In the genomic region with DNA sequence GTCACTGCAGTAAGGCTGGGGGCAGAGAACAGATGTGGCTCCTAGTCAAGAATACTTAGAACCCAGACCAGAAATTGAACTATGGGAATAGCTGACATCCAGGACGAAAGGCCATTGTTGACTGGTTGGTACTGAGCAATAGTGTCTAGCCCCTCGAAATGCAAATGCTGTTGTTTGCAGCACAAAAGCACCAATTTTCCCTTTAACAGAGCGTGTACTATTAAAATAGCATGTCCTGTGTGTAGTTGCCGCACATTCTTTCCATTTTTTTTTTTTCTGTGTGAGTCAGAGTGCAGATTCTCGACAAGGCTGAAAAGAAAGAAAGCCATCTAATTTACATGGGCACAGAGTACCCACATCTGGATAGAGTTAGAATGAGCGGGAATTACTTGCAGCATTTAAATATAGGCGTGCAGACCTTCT, we compare ENCODE assay signal across 16 cellular contexts.
DNase-seq lines count a peak whose midpoint lies in the region; ATAC-seq, FAIRE-seq and TF ChIP-seq lines count a peak whose summit lies in the region.
"Had no signal": no experiment of that assay in that cellular context is flagged by ENCODE, and none has a peak within 500 bp of the region (broad histone marks: within the 10 kb centered on the region; RNA-seq: fewer than 3 reads in every experiment).

No MANE protein-coding gene starts in this region.

- FAIRE-seq in endothelial cell of umbilical vein (lab: Jason Lieb, UNC) = peak; percentile 47

- H3K9me3 ChIP-seq in endothelial cell of umbilical vein (replicated peaks; ENCODE audit: control insufficient read depth, insufficient read depth, low read length) = no peaks in the 10 kb centered on the region
- no peaks in the 10 kb centered on the region for H3K9me3 ChIP-seq in CD4-positive, alpha-beta memory T cell (ENCODE audit: control insufficient read depth in 1 of 2, low read length in 2 of 2)
- H3K9me3 ChIP-seq: neutrophil had no signal

- intact Hi-C loops in endothelial cell of umbilical vein (cut with micrococcal nuclease) = no loop called here
- intact Hi-C loops in CD4-positive, alpha-beta memory T cell (cut with micrococcal nuclease) = no loop called here

- CTCF ChIA-PET in endothelial cell of umbilical vein (lab: Charles Lee) = no interaction called here
- CTCF ChIA-PET in CD4-positive, alpha-beta memory T cell (lab: Charles Lee; ENCODE audit: partially characterized antibody) = no interaction called here

- H3K27me3 ChIP-seq in endothelial cell of umbilical vein (ENCODE audit: control insufficient read depth in 2 of 2, insufficient read depth in 2 of 2, low read length in 2 of 2) = no peaks in the 10 kb centered on the region
- H3K27me3 ChIP-seq in CD4-positive, alpha-beta memory T cell (ENCODE audit: insufficient read depth, low read length) = no peaks in the 10 kb centered on the region
- H3K27me3 ChIP-seq: neutrophil had no signal

- H3K4me1 Mint-ChIP-seq in osteocyte (ENCODE audit: unreplicated experiment) = peaks cover 23% of the 10 kb centered on the region
- peaks cover 17 to 24% (median 21%) of the 10 kb centered on the region in 4 donors for H3K4me1 Mint-ChIP-seq in CD4-positive, alpha-beta memory T cell

- no peaks in the 10 kb centered on the region for H3K79me2 ChIP-seq in endothelial cell of umbilical vein (ENCODE audit: control insufficient read depth, insufficient read depth, low read length)

- POLR2A ChIA-PET in endothelial cell of umbilical vein (lab: Charles Lee) = no interaction called here
- POLR2A ChIA-PET in CD4-positive, alpha-beta memory T cell (lab: Charles Lee; ENCODE audit: partially characterized antibody) = no interaction called here

- H3K9ac ChIP-seq in endothelial cell of umbilical vein (replicated peaks; ENCODE audit: extremely low read depth, insufficient read depth, low read length) = no peak overlapping the region
- H3K9ac ChIP-seq: KMS-11 had no signal

- no peak for TF ChIP-seq POLR2A in endothelial cell of umbilical vein (IDR thresholded peaks at IDR 0.05; ENCODE audit: low read depth, low read length)

- H3K4me3 Mint-ChIP-seq in osteocyte (ENCODE audit: unreplicated experiment) = no peak overlapping the region
- H3K4me3 Mint-ChIP-seq in CD4-positive, alpha-beta memory T cell = no peak overlapping the region
- H3K4me3 Mint-ChIP-seq: B cell, H9, T-helper 17 cell had no signal

- no peak overlapping the region for H3K27ac ChIP-seq in endothelial cell of umbilical vein (ENCODE audit: insufficient read depth, low read depth, low read length)
- no peak overlapping the region for H3K27ac ChIP-seq in CD4-positive, alpha-beta memory T cell (ENCODE audit: low read depth, low read length)
- H3K27ac ChIP-seq: KMS-11, neutrophil had no signal

- H3K9me1 ChIP-seq in endothelial cell of umbilical vein (replicated peaks; ENCODE audit: control insufficient read depth, extremely low read depth, insufficient read depth, low read length) = no peaks in the 10 kb centered on the region

- peaks cover 7% of the 10 kb centered on the region for H3K9me3 Mint-ChIP-seq in osteocyte (ENCODE audit: unreplicated experiment)
- H3K9me3 Mint-ChIP-seq in CD4-positive, alpha-beta memory T cell = peaks cover 0 to 10% (median 2%) of the 10 kb centered on the region in 8 donors

- DNase-seq in AG20443 (ENCODE audit: low spot score) (peak; percentile 73), LHCN-M2 (ENCODE audit: low read depth) (peak; percentile 71), endothelial cell of umbilical vein (ENCODE audit: low read depth, low spot score) (no peak), osteocyte (ENCODE audit: extremely low spot score, unreplicated experiment) (no peak), HUDEP-2 (lab: John Stamatoyannopoulos, UW; ENCODE audit: unreplicated experiment in 76 of 76) (no peak)
- DNase-seq in activated CD4-positive, alpha-beta T cell treated with anti-CD3 and anti-CD28 coated beads for 1 hour = no peak
- no peak for DNase-seq in CD4-positive, alpha-beta memory T cell
- DNase-seq: H9, mesendoderm, NCI-H524, T-helper 17 cell had no signal

- ATAC-seq in HG02588 (IDR thresholded peaks at IDR 0.05; ENCODE audit: unreplicated experiment) = no peak
- ATAC-seq: Panc1, T-helper 17 cell had no signal

- H3K36me3 ChIP-seq in endothelial cell of umbilical vein (ENCODE audit: control insufficient read depth in 2 of 2, extremely low read depth in 1 of 2, insufficient read depth in 2 of 2, low read length in 2 of 2) = no peaks in the 10 kb centered on the region
- H3K36me3 ChIP-seq in CD4-positive, alpha-beta memory T cell (ENCODE audit: insufficient read depth, low read length) = no peaks in the 10 kb centered on the region
- H3K36me3 ChIP-seq: neutrophil had no signal

- peak overlapping the region; percentile 41 for H2AFZ ChIP-seq in endothelial cell of umbilical vein (ENCODE audit: low read depth, low read length)

- no peak overlapping the region for H3K4me2 ChIP-seq in endothelial cell of umbilical vein (ENCODE audit: insufficient read depth, low read length)
- H3K4me2 ChIP-seq: KMS-11 had no signal

- TF ChIP-seq CTCF in endothelial cell of umbilical vein (IDR thresholded peaks at IDR 0.05; ENCODE audit: extremely low read depth in 1 of 2, insufficient read depth in 1 of 2, low read depth in 1 of 2, low read length in 2 of 2) (no peak), osteocyte (IDR thresholded peaks at IDR 0.05) (no peak)

- BruUV-seq in endothelial cell of umbilical vein (replicated peaks; lab: Mats Ljungman, UMichigan) = no TSS peak

- no peaks in the 10 kb centered on the region for H4K20me1 ChIP-seq in endothelial cell of umbilical vein (replicated peaks; ENCODE audit: control insufficient read depth, extremely low read depth, insufficient read depth, low read length)

- no peak overlapping the region for H3K4me3 ChIP-seq in endothelial cell of umbilical vein (replicated peaks in 1 of 3; ENCODE audit: insufficient read depth in 1 of 3, low read depth in 1 of 3, low read length in 3 of 3)
- no peak overlapping the region for H3K4me3 ChIP-seq in CD4-positive, alpha-beta memory T cell (ENCODE audit: low read length in 2 of 2)

- no peaks in the 10 kb centered on the region for H3K27me3 Mint-ChIP-seq in osteocyte (ENCODE audit: unreplicated experiment)
- H3K27me3 Mint-ChIP-seq in CD4-positive, alpha-beta memory T cell = peaks cover 0 to 1% of the 10 kb centered on the region in 2 donors
- H3K27me3 Mint-ChIP-seq: B cell, T-helper 17 cell had no signal

- peaks cover 19% of the 10 kb centered on the region for H3K4me1 ChIP-seq in endothelial cell of umbilical vein (ENCODE audit: control insufficient read depth, extremely low read depth, insufficient read depth, low read length)
- H3K4me1 ChIP-seq in CD4-positive, alpha-beta memory T cell (ENCODE audit: insufficient read depth, low read length) = peaks cover 15% of the 10 kb centered on the region

- no peaks in the 10 kb centered on the region for H3K36me3 Mint-ChIP-seq in osteocyte (ENCODE audit: unreplicated experiment)
- H3K36me3 Mint-ChIP-seq in CD4-positive, alpha-beta memory T cell = no peaks in the 10 kb centered on the region

- dilution Hi-C loops in endothelial cell of umbilical vein (cut with MboI; ENCODE audit: extremely low pct_ligation_motif_present, low sequenced_read_pairs) = no loop called here

- H3K27ac Mint-ChIP-seq in osteocyte (ENCODE audit: unreplicated experiment) = peak overlapping the region; percentile 29
- H3K27ac Mint-ChIP-seq in CD4-positive, alpha-beta memory T cell = no peak overlapping the region
- H3K27ac Mint-ChIP-seq: B cell, H9, T-helper 17 cell had no signal

TF ChIP-seq in endothelial cell of umbilical vein, 7 proteins besides CTCF, POLR2A, EP300 and RAD21:
- TF ChIP-seq MYC (IDR thresholded peaks at IDR 0.05; ENCODE audit: low read depth, low read length) (no peak), FOS (IDR thresholded peaks at IDR 0.05; ENCODE audit: borderline replicate concordance, insufficient read depth, low read length) (peak; percentile 30), POLR2AphosphoS5 (IDR thresholded peaks at IDR 0.05; ENCODE audit: insufficient read depth, low read depth, low read length) (no peak), JUN (IDR thresholded peaks at IDR 0.05; ENCODE audit: borderline replicate concordance, insufficient read depth, insufficient read length, low read depth) (no peak)
- TF ChIP-seq, protein P1, sequence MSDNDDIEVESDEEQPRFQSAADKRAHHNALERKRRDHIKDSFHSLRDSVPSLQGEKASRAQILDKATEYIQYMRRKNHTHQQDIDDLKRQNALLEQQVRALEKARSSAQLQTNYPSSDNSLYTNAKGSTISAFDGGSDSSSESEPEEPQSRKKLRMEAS (IDR thresholded peaks at IDR 0.05; ENCODE audit: insufficient read depth, insufficient read length) = no peak
TF ChIP-seq in endothelial cell of umbilical vein: peak in this region for 1.

Comparison
In these comparisons a context has a peak if more than half of its experiments do, and no peak if none do; other contexts are left out.
1. DNase-seq: peak in AG20443 (single experiment) and LHCN-M2 (single experiment); none in endothelial cell of umbilical vein (single experiment), osteocyte (single experiment), activated CD4-positive, alpha-beta T cell treated with anti-CD3 and anti-CD28 coated beads for 1 hour (single experiment), HUDEP-2 (0 of 76) and CD4-positive, alpha-beta memory T cell (0 of 5).